14 cellular contexts compared by ENCODE assay signal in the genomic region with DNA sequence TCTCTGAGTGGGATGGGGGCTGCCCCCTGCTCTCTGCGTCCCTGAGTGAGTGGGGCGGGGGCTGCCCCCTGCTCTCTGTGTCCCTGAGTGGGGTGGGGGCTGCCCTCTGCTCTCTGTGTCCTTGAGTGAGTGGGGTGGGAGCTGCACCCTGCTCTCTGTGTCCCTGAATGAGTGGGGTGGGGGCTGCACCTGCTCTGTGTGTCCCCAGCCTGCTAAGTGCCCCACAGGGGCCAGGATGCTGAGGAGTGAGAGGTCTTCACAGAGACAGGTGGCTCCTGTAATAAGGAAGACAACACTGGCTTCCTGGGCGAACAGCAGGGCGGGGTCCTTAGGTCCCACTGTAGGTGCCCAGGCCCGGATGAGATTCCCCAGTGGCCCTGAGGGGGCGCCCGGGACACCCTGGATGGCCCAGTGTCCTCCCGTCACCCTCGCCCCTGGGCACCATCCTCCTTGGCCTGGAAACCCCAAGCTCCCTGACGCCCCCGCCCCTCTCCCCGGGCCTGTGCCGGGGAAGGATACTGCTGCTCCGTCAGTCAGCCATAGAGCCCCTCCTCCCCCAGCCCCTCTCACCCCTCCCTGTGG. TPM values are rescaled to one million over a fixed set of nuclear protein-coding genes. Genes with fewer than 3 reads are reported as not detected.
A peak's percentile ranks its signal among the peaks of the same experiment; 100 is the strongest.
DNase-seq lines count a peak whose midpoint lies in the region; ATAC-seq, FAIRE-seq and TF ChIP-seq lines count a peak whose summit lies in the region.
"Had no signal": no experiment of that assay in that cellular context is flagged by ENCODE, and none has a peak within 500 bp of the region (broad histone marks: within the 10 kb centered on the region; RNA-seq: fewer than 3 reads in every experiment).

No MANE protein-coding gene starts in this region.

- WGBS in upper lobe of left lung, 2 donors: 67% methylated on average over 10 to 14 of the region's 14 CpGs

- H3K27ac Mint-ChIP-seq in activated CD8-positive, alpha-beta T cell treated with anti-CD3 and anti-CD28 coated beads, Interleukin-2, amount 10 ng/mL, durations not matched to agents 7 days and 5 days: no peak overlapping the region
- H3K27ac Mint-ChIP-seq in activated CD8-positive, alpha-beta T cell treated with anti-CD3 and anti-CD28 coated beads for 36 hours: no peak overlapping the region
- no peak overlapping the region for H3K27ac Mint-ChIP-seq in activated naive CD4-positive, alpha-beta T cell treated with anti-CD3 and anti-CD28 coated beads, Interleukin-2, amount 10 ng/mL, durations not matched to agents 7 days and 5 days
- H3K27ac Mint-ChIP-seq: activated T-helper 17 cell treated with anti-CD3 and anti-CD28 coated beads, Interleukin-2, amount 50 U/mL, for 72 hours; CD4-positive, CD25-positive, alpha-beta regulatory T cell; progenitor cell of endocrine pancreas had no signal

- H3K9ac ChIP-seq in endothelial cell of umbilical vein (replicated peaks; ENCODE audit: extremely low read depth, insufficient read depth, low read length): no peak overlapping the region

- DNase-seq in activated CD8-positive, alpha-beta T cell treated with anti-CD3 and anti-CD28 coated beads, Interleukin-2, amount 10 ng/mL, durations not matched to agents 7 days and 5 days: no peak
- DNase-seq in activated CD8-positive, alpha-beta T cell treated with anti-CD3 and anti-CD28 coated beads for 36 hours: no peak
- DNase-seq in NCI-H2171 treated with DMSO at 0.1 percent for 48 hours (lab: John Stamatoyannopoulos, UW) (peak; percentile 57), endothelial cell of umbilical vein (ENCODE audit: low read depth, low spot score) (no peak), upper lobe of left lung (peak in 1 of 2 donors; percentile 76)
- no peak for DNase-seq in activated naive CD4-positive, alpha-beta T cell treated with anti-CD3 and anti-CD28 coated beads, Interleukin-2, amount 10 ng/mL, durations not matched to agents 7 days and 5 days
- DNase-seq: activated CD4-positive, CD25-positive, alpha-beta regulatory T cell; foreskin keratinocyte had no signal

- no peak for TF ChIP-seq CTCF in activated CD8-positive, alpha-beta T cell treated with anti-CD3 and anti-CD28 coated beads for 36 hours (IDR thresholded peaks at IDR 0.05)
- TF ChIP-seq CTCF in endothelial cell of umbilical vein (IDR thresholded peaks at IDR 0.05; ENCODE audit: extremely low read depth in 1 of 2, insufficient read depth in 1 of 2, low read depth in 1 of 2, low read length in 2 of 2): no peak
- no peak for TF ChIP-seq CTCF in upper lobe of left lung (IDR thresholded peaks at IDR 0.05)

- H3K4me3 Mint-ChIP-seq in activated CD8-positive, alpha-beta T cell treated with anti-CD3 and anti-CD28 coated beads, Interleukin-2, amount 10 ng/mL, durations not matched to agents 7 days and 5 days: no peak overlapping the region
- no peak overlapping the region for H3K4me3 Mint-ChIP-seq in activated CD8-positive, alpha-beta T cell treated with anti-CD3 and anti-CD28 coated beads for 36 hours
- H3K4me3 Mint-ChIP-seq in activated naive CD4-positive, alpha-beta T cell treated with anti-CD3 and anti-CD28 coated beads, Interleukin-2, amount 10 ng/mL, durations not matched to agents 7 days and 5 days: no peak overlapping the region
- H3K4me3 Mint-ChIP-seq: activated T-helper 17 cell treated with anti-CD3 and anti-CD28 coated beads, Interleukin-2, amount 50 U/mL, for 72 hours; CD4-positive, CD25-positive, alpha-beta regulatory T cell had no signal

- H3K27me3 ChIP-seq in endothelial cell of umbilical vein (ENCODE audit: control insufficient read depth in 2 of 2, insufficient read depth in 2 of 2, low read length in 2 of 2) (no peaks in the 10 kb centered on the region), upper lobe of left lung (peaks cover 0 to 6% (median 0%) of the 10 kb centered on the region in 4 donors)
- H3K27me3 ChIP-seq: foreskin keratinocyte had no signal

- CTCF ChIA-PET in activated CD8-positive, alpha-beta T cell treated with anti-CD3 and anti-CD28 coated beads, Interleukin-2, amount 10 ng/mL, durations not matched to agents 7 days and 5 days (lab: Charles Lee): interaction anchor here (1.2 kb wide), 1 partner anchor 69 kb away, joined by 3 read pairs; no protein-coding TSS in a partner anchor
- CTCF ChIA-PET in activated CD8-positive, alpha-beta T cell treated with anti-CD3 and anti-CD28 coated beads for 36 hours (lab: Charles Lee): interaction anchor here (1.2 kb wide), 1 partner anchor 132 kb away, joined by 3 read pairs; no protein-coding TSS in a partner anchor
- CTCF ChIA-PET in endothelial cell of umbilical vein (lab: Charles Lee): no interaction called here
- CTCF ChIA-PET in activated naive CD4-positive, alpha-beta T cell treated with anti-CD3 and anti-CD28 coated beads, Interleukin-2, amount 10 ng/mL, durations not matched to agents 7 days and 5 days (lab: Charles Lee): no interaction called here

- no TSS peak for BruUV-seq in endothelial cell of umbilical vein (replicated peaks; lab: Mats Ljungman, UMichigan)

- ATAC-seq in activated CD8-positive, alpha-beta T cell treated with anti-CD3 and anti-CD28 coated beads, Interleukin-2, amount 10 ng/mL, durations not matched to agents 7 days and 5 days: peak; percentile 24
- no peak for ATAC-seq in activated CD8-positive, alpha-beta T cell treated with anti-CD3 and anti-CD28 coated beads for 36 hours
- ATAC-seq in upper lobe of left lung (ENCODE audit: low FRiP score in 2 of 2) (no peak), GM18870 (IDR thresholded peaks at IDR 0.05; ENCODE audit: unreplicated experiment) (no peak), HG03159 (IDR thresholded peaks at IDR 0.05; ENCODE audit: unreplicated experiment) (no peak)
- ATAC-seq: foreskin keratinocyte had no signal

- no peak overlapping the region for H3K27ac ChIP-seq in endothelial cell of umbilical vein (ENCODE audit: insufficient read depth, low read depth, low read length)
- peak overlapping the region in 1 of 4 donors; percentile 35 for H3K27ac ChIP-seq in upper lobe of left lung
- H3K27ac ChIP-seq: foreskin keratinocyte, HL-60 had no signal

- H2AFZ ChIP-seq in endothelial cell of umbilical vein (ENCODE audit: low read depth, low read length): peak overlapping the region; percentile 32

- peaks cover 5% of the 10 kb centered on the region for H3K4me1 ChIP-seq in endothelial cell of umbilical vein (ENCODE audit: control insufficient read depth, extremely low read depth, insufficient read depth, low read length)
- peaks cover 0 to 9% (median 5%) of the 10 kb centered on the region in 4 donors for H3K4me1 ChIP-seq in upper lobe of left lung
- H3K4me1 ChIP-seq: foreskin keratinocyte had no signal

- no peaks in the 10 kb centered on the region for H3K36me3 Mint-ChIP-seq in activated CD8-positive, alpha-beta T cell treated with anti-CD3 and anti-CD28 coated beads, Interleukin-2, amount 10 ng/mL, durations not matched to agents 7 days and 5 days (ENCODE audit: low read depth)
- H3K36me3 Mint-ChIP-seq in activated CD8-positive, alpha-beta T cell treated with anti-CD3 and anti-CD28 coated beads for 36 hours (ENCODE audit: low read depth): no peaks in the 10 kb centered on the region
- no peaks in the 10 kb centered on the region for H3K36me3 Mint-ChIP-seq in activated naive CD4-positive, alpha-beta T cell treated with anti-CD3 and anti-CD28 coated beads, Interleukin-2, amount 10 ng/mL, durations not matched to agents 7 days and 5 days
- H3K36me3 Mint-ChIP-seq: CD4-positive, CD25-positive, alpha-beta regulatory T cell had no signal

- H3K9me3 ChIP-seq in endothelial cell of umbilical vein (replicated peaks; ENCODE audit: control insufficient read depth, insufficient read depth, low read length): no peaks in the 10 kb centered on the region
- no peaks in the 10 kb centered on the region for H3K9me3 ChIP-seq in upper lobe of left lung

- H3K79me2 ChIP-seq in endothelial cell of umbilical vein (ENCODE audit: control insufficient read depth, insufficient read depth, low read length): no peaks in the 10 kb centered on the region

- peak overlapping the region; percentile 25 for H3K4me2 ChIP-seq in endothelial cell of umbilical vein (ENCODE audit: insufficient read depth, low read length)

- no peaks in the 10 kb centered on the region for H4K20me1 ChIP-seq in endothelial cell of umbilical vein (replicated peaks; ENCODE audit: control insufficient read depth, extremely low read depth, insufficient read depth, low read length)

- POLR2A ChIA-PET in activated CD8-positive, alpha-beta T cell treated with anti-CD3 and anti-CD28 coated beads, Interleukin-2, amount 10 ng/mL, durations not matched to agents 7 days and 5 days (lab: Charles Lee): no interaction called here
- POLR2A ChIA-PET in activated CD8-positive, alpha-beta T cell treated with anti-CD3 and anti-CD28 coated beads for 36 hours (lab: Charles Lee): interaction anchor here (0.6 kb wide), 1 partner anchor 1187 kb away, joined by 3 read pairs; no protein-coding TSS in a partner anchor
- POLR2A ChIA-PET in endothelial cell of umbilical vein (lab: Charles Lee): no interaction called here

- peaks cover 7% of the 10 kb centered on the region for H3K4me1 Mint-ChIP-seq in activated CD8-positive, alpha-beta T cell treated with anti-CD3 and anti-CD28 coated beads, Interleukin-2, amount 10 ng/mL, durations not matched to agents 7 days and 5 days (ENCODE audit: low read depth)
- H3K4me1 Mint-ChIP-seq in activated CD8-positive, alpha-beta T cell treated with anti-CD3 and anti-CD28 coated beads for 36 hours (ENCODE audit: low read depth): no peaks in the 10 kb centered on the region
- H3K4me1 Mint-ChIP-seq in activated naive CD4-positive, alpha-beta T cell treated with anti-CD3 and anti-CD28 coated beads, Interleukin-2, amount 10 ng/mL, durations not matched to agents 7 days and 5 days: peaks cover 5% of the 10 kb centered on the region
- H3K4me1 Mint-ChIP-seq: activated T-helper 17 cell treated with anti-CD3 and anti-CD28 coated beads, Interleukin-2, amount 50 U/mL, for 72 hours had no signal

- H3K27me3 Mint-ChIP-seq in activated CD8-positive, alpha-beta T cell treated with anti-CD3 and anti-CD28 coated beads, Interleukin-2, amount 10 ng/mL, durations not matched to agents 7 days and 5 days (ENCODE audit: low read depth): no peaks in the 10 kb centered on the region
- no peaks in the 10 kb centered on the region for H3K27me3 Mint-ChIP-seq in activated CD8-positive, alpha-beta T cell treated with anti-CD3 and anti-CD28 coated beads for 36 hours
- H3K27me3 Mint-ChIP-seq in activated naive CD4-positive, alpha-beta T cell treated with anti-CD3 and anti-CD28 coated beads, Interleukin-2, amount 10 ng/mL, durations not matched to agents 7 days and 5 days: peaks cover 41% of the 10 kb centered on the region
- H3K27me3 Mint-ChIP-seq: activated T-helper 17 cell treated with anti-CD3 and anti-CD28 coated beads, Interleukin-2, amount 50 U/mL, for 72 hours had no signal

- H3K9me1 ChIP-seq in endothelial cell of umbilical vein (replicated peaks; ENCODE audit: control insufficient read depth, extremely low read depth, insufficient read depth, low read length): no peaks in the 10 kb centered on the region

- no peak for FAIRE-seq in endothelial cell of umbilical vein (lab: Jason Lieb, UNC)

- no peaks in the 10 kb centered on the region for H3K9me3 Mint-ChIP-seq in activated CD8-positive, alpha-beta T cell treated with anti-CD3 and anti-CD28 coated beads, Interleukin-2, amount 10 ng/mL, durations not matched to agents 7 days and 5 days (ENCODE audit: insufficient read depth)
- no peaks in the 10 kb centered on the region for H3K9me3 Mint-ChIP-seq in activated CD8-positive, alpha-beta T cell treated with anti-CD3 and anti-CD28 coated beads for 36 hours
- H3K9me3 Mint-ChIP-seq in activated naive CD4-positive, alpha-beta T cell treated with anti-CD3 and anti-CD28 coated beads, Interleukin-2, amount 10 ng/mL, durations not matched to agents 7 days and 5 days: no peaks in the 10 kb centered on the region
- H3K9me3 Mint-ChIP-seq: activated T-helper 17 cell treated with anti-CD3 and anti-CD28 coated beads, Interleukin-2, amount 50 U/mL, for 72 hours; CD4-positive, CD25-positive, alpha-beta regulatory T cell had no signal

- TF ChIP-seq POLR2A in endothelial cell of umbilical vein (IDR thresholded peaks at IDR 0.05; ENCODE audit: low read depth, low read length): no peak
- TF ChIP-seq POLR2A in upper lobe of left lung (IDR thresholded peaks at IDR 0.05): no peak

- intact Hi-C loops in activated CD8-positive, alpha-beta T cell treated with anti-CD3 and anti-CD28 coated beads for 36 hours (cut with micrococcal nuclease): loop anchor here (5.0 kb wide), 1 partner anchor 113 kb away; a partner anchor contains a TSS
- intact Hi-C loops in endothelial cell of umbilical vein (cut with micrococcal nuclease): loop anchor here (5.0 kb wide), 2 partner anchors 53 to 303 kb away; no protein-coding TSS in a partner anchor

- H3K4me3 ChIP-seq in endothelial cell of umbilical vein (replicated peaks in 1 of 3; ENCODE audit: insufficient read depth in 1 of 3, low read depth in 1 of 3, low read length in 3 of 3): peak overlapping the region; percentile 23 to 46 (median 36)
- peak overlapping the region in 3 of 4 donors; percentile 18 to 36 (median 30) for H3K4me3 ChIP-seq in upper lobe of left lung

- no peaks in the 10 kb centered on the region for H3K36me3 ChIP-seq in endothelial cell of umbilical vein (ENCODE audit: control insufficient read depth in 2 of 2, extremely low read depth in 1 of 2, insufficient read depth in 2 of 2, low read length in 2 of 2)
- H3K36me3 ChIP-seq in upper lobe of left lung: no peaks in the 10 kb centered on the region

- no peak for TF ChIP-seq EP300 in upper lobe of left lung (IDR thresholded peaks at IDR 0.05)

- dilution Hi-C loops in endothelial cell of umbilical vein (cut with MboI; ENCODE audit: extremely low pct_ligation_motif_present, low sequenced_read_pairs): no loop called here

RNA-seq across cellular contexts. Expression of a gene that starts 3.8 kb away (rescaled TPM):
- total RNA-seq in activated CD8-positive, alpha-beta T cell treated with anti-CD3 and anti-CD28 coated beads, Interleukin-2, amount 10 ng/mL, durations not matched to agents 7 days and 5 days: not detected
- total RNA-seq in activated CD8-positive, alpha-beta T cell treated with anti-CD3 and anti-CD28 coated beads for 36 hours: not detected
- total RNA-seq in endothelial cell of umbilical vein (9.4 and 11.6 TPM in 2 replicates), upper lobe of left lung (1 to 10 TPM in 3 of 6 donors, under 1 TPM in 3; 0.46 to 2.1 (median 1.2) TPM)
- 9.8 and 10.5 TPM in 2 replicates for polyA plus RNA-seq in endothelial cell of umbilical vein
- 2.9 and 5.7 TPM in 2 replicates for polyA plus RNA-seq in endothelial cell of umbilical vein (2011; cell fraction: cytosol; rRNA removed)
- 36.3 and 42.6 TPM in 2 replicates for polyA plus RNA-seq in endothelial cell of umbilical vein (2011; cell fraction: nucleus; rRNA removed)
- 5.0 and 8.4 TPM in 2 replicates for polyA plus RNA-seq in endothelial cell of umbilical vein (2012)
- 2.0 and 6.2 TPM in 2 replicates for polyA minus RNA-seq in endothelial cell of umbilical vein
- not detected for polyA minus RNA-seq in endothelial cell of umbilical vein (2011; cell fraction: cytosol; rRNA and poly(A)+ RNA removed)
- 3.1 and 4.8 TPM in 2 replicates for polyA minus RNA-seq in endothelial cell of umbilical vein (2011; cell fraction: nucleus; rRNA and poly(A)+ RNA removed)
- total RNA-seq: foreskin keratinocyte had no signal
- polyA plus RNA-seq: CD4-positive, CD25-positive, alpha-beta regulatory T cell; foreskin keratinocyte had no signal

RNA-seq across cellular contexts. Expression of a gene that starts 23.1 kb away (rescaled TPM):
- total RNA-seq in activated CD8-positive, alpha-beta T cell treated with anti-CD3 and anti-CD28 coated beads, Interleukin-2, amount 10 ng/mL, durations not matched to agents 7 days and 5 days: 10 to 100 TPM; 60.5 to 65.5 TPM
- 10 to 100 TPM; 44.5 to 44.8 TPM for total RNA-seq in activated CD8-positive, alpha-beta T cell treated with anti-CD3 and anti-CD28 coated beads for 36 hours
- total RNA-seq in endothelial cell of umbilical vein (128 and 131 TPM in 2 replicates), upper lobe of left lung (10 to 100 TPM; 19.5 to 87.1 (median 63.9) TPM)
- polyA plus RNA-seq in endothelial cell of umbilical vein: 49.8 and 69.9 TPM in 2 replicates
- polyA plus RNA-seq in endothelial cell of umbilical vein (2011; cell fraction: cytosol; rRNA removed): 28.2 and 45.1 TPM in 2 replicates
- 319 and 381 TPM in 2 replicates for polyA plus RNA-seq in endothelial cell of umbilical vein (2011; cell fraction: nucleus; rRNA removed)
- polyA plus RNA-seq in endothelial cell of umbilical vein (2012): 56.8 and 68.2 TPM in 2 replicates
- 44.7 and 45.4 TPM in 2 replicates for polyA minus RNA-seq in endothelial cell of umbilical vein
- polyA minus RNA-seq in endothelial cell of umbilical vein (2011; cell fraction: cytosol; rRNA and poly(A)+ RNA removed): 9.1 TPM
- polyA minus RNA-seq in endothelial cell of umbilical vein (2011; cell fraction: nucleus; rRNA and poly(A)+ RNA removed): 46.8 and 55.0 TPM in 2 replicates

RNA-seq across cellular contexts. Expression of a gene that starts 37.7 kb away (rescaled TPM):
- total RNA-seq in activated CD8-positive, alpha-beta T cell treated with anti-CD3 and anti-CD28 coated beads, Interleukin-2, amount 10 ng/mL, durations not matched to agents 7 days and 5 days: 100 to 1,000 TPM in 1 of 2 experiments, 10 to 100 TPM in 1; 92.1 to 102 TPM
- total RNA-seq in activated CD8-positive, alpha-beta T cell treated with anti-CD3 and anti-CD28 coated beads for 36 hours: 100 to 1,000 TPM; 101 to 105 TPM
- total RNA-seq in endothelial cell of umbilical vein: 50.5 and 51.2 TPM in 2 replicates
- 61.9 and 73.2 TPM in 2 replicates for polyA plus RNA-seq in endothelial cell of umbilical vein
- 22.6 and 30.9 TPM in 2 replicates for polyA plus RNA-seq in endothelial cell of umbilical vein (2011; cell fraction: cytosol; rRNA removed)
- polyA plus RNA-seq in endothelial cell of umbilical vein (2011; cell fraction: nucleus; rRNA removed): 236 and 254 TPM in 2 replicates
- polyA plus RNA-seq in endothelial cell of umbilical vein (2012): 26.5 and 28.9 TPM in 2 replicates
- 39.2 and 46.6 TPM in 2 replicates for polyA minus RNA-seq in endothelial cell of umbilical vein
- 42.8 TPM for polyA minus RNA-seq in endothelial cell of umbilical vein (2011; cell fraction: cytosol; rRNA and poly(A)+ RNA removed)
- polyA minus RNA-seq in endothelial cell of umbilical vein (2011; cell fraction: nucleus; rRNA and poly(A)+ RNA removed): 43.1 and 69.8 TPM in 2 replicates
- 100 to 1,000 TPM in 1 of 6 donors, 10 to 100 TPM in 5; 30.3 to 146 (median 61.9) TPM for total RNA-seq in upper lobe of left lung

RNA-seq across cellular contexts. Expression of a gene that starts 38.8 kb away (rescaled TPM):
- total RNA-seq in activated CD8-positive, alpha-beta T cell treated with anti-CD3 and anti-CD28 coated beads, Interleukin-2, amount 10 ng/mL, durations not matched to agents 7 days and 5 days: 100 to 1,000 TPM; 320 to 332 TPM
- total RNA-seq in activated CD8-positive, alpha-beta T cell treated with anti-CD3 and anti-CD28 coated beads for 36 hours: 100 to 1,000 TPM; 411 to 412 TPM
- total RNA-seq in endothelial cell of umbilical vein: 237 and 247 TPM in 2 replicates
- 144 and 228 TPM in 2 replicates for polyA plus RNA-seq in endothelial cell of umbilical vein
- polyA plus RNA-seq in endothelial cell of umbilical vein (2011; cell fraction: cytosol; rRNA removed): 367 and 491 TPM in 2 replicates
- 232 and 275 TPM in 2 replicates for polyA plus RNA-seq in endothelial cell of umbilical vein (2011; cell fraction: nucleus; rRNA removed)
- 152 and 208 TPM in 2 replicates for polyA plus RNA-seq in endothelial cell of umbilical vein (2012)
- polyA minus RNA-seq in endothelial cell of umbilical vein: 161 and 163 TPM in 2 replicates
- polyA minus RNA-seq in endothelial cell of umbilical vein (2011; cell fraction: cytosol; rRNA and poly(A)+ RNA removed): 170 TPM
- polyA minus RNA-seq in endothelial cell of umbilical vein (2011; cell fraction: nucleus; rRNA and poly(A)+ RNA removed): 36.4 and 38.4 TPM in 2 replicates
- total RNA-seq in upper lobe of left lung: 100 to 1,000 TPM in 2 of 6 donors, 10 to 100 TPM in 4; 55.3 to 154 (median 87.8) TPM

Comparison
In these comparisons a context has a peak if more than half of its experiments do, and no peak if none do; other contexts are left out.
1. CTCF ChIA-PET loops: an anchor here in activated CD8-positive, alpha-beta T cell treated with anti-CD3 and anti-CD28 coated beads, Interleukin-2, amount 10 ng/mL, durations not matched to agents 7 days and 5 days (1.2 kb wide) and activated CD8-positive, alpha-beta T cell treated with anti-CD3 and anti-CD28 coated beads for 36 hours (1.2 kb wide); none called in endothelial cell of umbilical vein and activated naive CD4-positive, alpha-beta T cell treated with anti-CD3 and anti-CD28 coated beads, Interleukin-2, amount 10 ng/mL, durations not matched to agents 7 days and 5 days.